Comparison of ENCODE assay signal across 12 cellular contexts in the genomic region with DNA sequence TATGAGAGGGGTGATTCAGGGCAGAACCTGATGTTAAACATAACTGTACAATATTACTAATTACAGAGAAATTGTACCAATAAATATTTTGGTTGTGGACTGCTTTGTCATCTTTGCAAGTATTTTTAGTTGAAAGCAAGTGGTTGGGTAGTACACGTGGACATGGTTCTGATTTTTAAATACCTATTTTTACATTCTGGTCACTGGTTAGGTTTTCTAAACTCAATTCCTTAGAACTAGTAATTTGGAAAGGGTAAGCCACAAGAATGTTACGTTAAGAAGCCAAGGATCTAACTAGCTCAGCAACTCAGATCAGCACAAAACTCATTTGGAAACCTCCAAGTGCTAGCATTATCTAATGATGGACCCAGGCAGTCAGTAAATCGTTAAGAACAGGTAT. TPM values are rescaled to one million over a fixed set of nuclear protein-coding genes. Genes with fewer than 3 reads are reported as not detected.
A peak's percentile ranks its signal among the peaks of the same experiment; 100 is the strongest.
DNase-seq lines count a peak whose midpoint lies in the region; ATAC-seq and TF ChIP-seq lines count a peak whose summit lies in the region.
"Had no signal": no experiment of that assay in that cellular context is flagged by ENCODE, and none has a peak within 500 bp of the region (broad histone marks: within the 10 kb centered on the region; RNA-seq: fewer than 3 reads in every experiment).

No MANE protein-coding gene starts in this region.

- H4K20me1 ChIP-seq in BLaER1 = peaks cover 16% of the 10 kb centered on the region

- H3K9ac ChIP-seq in BLaER1 = peak overlapping the region; percentile 86; the same call in 1 of the 2 replicates

- in situ Hi-C loops in gastrocnemius medialis (cut with MboI; ENCODE audit: low sequenced_read_pairs in 4 of 4) = no loop called here

- H3K9me3 Mint-ChIP-seq in nephron = peaks cover 16% of the 10 kb centered on the region

- H3K36me3 ChIP-seq in BLaER1 = peaks cover 31% of the 10 kb centered on the region
- no peaks in the 10 kb centered on the region for H3K36me3 ChIP-seq in gastrocnemius medialis

- H3K4me3 ChIP-seq in BLaER1 (peak overlapping the region; percentile 100; the same call in 1 of the 2 replicates), gastrocnemius medialis (no peak overlapping the region)

- H3K4me2 ChIP-seq in BLaER1 = peak overlapping the region; percentile 92

- H3K4me1 ChIP-seq in BLaER1 = peaks cover 32% of the 10 kb centered on the region
- peaks cover 4 to 5% of the 10 kb centered on the region in 2 donors for H3K4me1 ChIP-seq in gastrocnemius medialis

- peaks cover 41% of the 10 kb centered on the region for H3K4me1 Mint-ChIP-seq in nephron

- intact Hi-C loops in gastrocnemius medialis (cut with DNase I; ENCODE audit: low total_unique reads) = loop anchor here (5.0 kb wide), 1 partner anchor 173 kb away; no protein-coding TSS in a partner anchor

- TF ChIP-seq POLR2A in gastrocnemius medialis (IDR thresholded peaks at IDR 0.05) = no peak

- ATAC-seq in HG02610 (IDR thresholded peaks at IDR 0.05; ENCODE audit: unreplicated experiment) = peak; percentile 30
- ATAC-seq in GM21381 (IDR thresholded peaks at IDR 0.05; ENCODE audit: unreplicated experiment) = no peak
- no peak for ATAC-seq in gastrocnemius medialis
- ATAC-seq: activated CD8-positive, alpha-beta T cell treated with anti-CD3 and anti-CD28 coated beads for 36 hours had no signal

- H3K27ac ChIP-seq in BLaER1 (no peak overlapping the region), caudate nucleus (ENCODE audit: low read depth, low read length) (peak overlapping the region; percentile 44), gastrocnemius medialis (peak overlapping the region in 1 of 4 donors; percentile 2)

- H3K36me3 Mint-ChIP-seq in nephron (ENCODE audit: low read depth) = peaks cover 30% of the 10 kb centered on the region

- H3K27me3 ChIP-seq in BLaER1 = no peaks in the 10 kb centered on the region
- H3K27me3 ChIP-seq in gastrocnemius medialis = no peaks in the 10 kb centered on the region

- H3K4me3 Mint-ChIP-seq in nephron = peak overlapping the region; percentile 85 to 88 (median 86)
- H3K4me3 Mint-ChIP-seq: activated CD8-positive, alpha-beta T cell treated with anti-CD3 and anti-CD28 coated beads for 36 hours had no signal

- H3K27ac Mint-ChIP-seq in nephron = peak overlapping the region; percentile 47 to 70 (median 63)
- H3K27ac Mint-ChIP-seq: activated CD8-positive, alpha-beta T cell treated with anti-CD3 and anti-CD28 coated beads for 36 hours had no signal

- no peaks in the 10 kb centered on the region for H3K27me3 Mint-ChIP-seq in nephron (ENCODE audit: low read depth)
- H3K27me3 Mint-ChIP-seq: activated CD8-positive, alpha-beta T cell treated with anti-CD3 and anti-CD28 coated beads for 36 hours had no signal

- no peak for TF ChIP-seq CTCF in nephron (IDR thresholded peaks at IDR 0.05; ENCODE audit: unreplicated experiment in 3 of 3)
- TF ChIP-seq CTCF in GM20000 (IDR thresholded peaks at IDR 0.05; ENCODE audit: extremely low read depth, missing control alignments) = no peak
- TF ChIP-seq CTCF in gastrocnemius medialis (IDR thresholded peaks at IDR 0.05 in 4 of 5, conservative IDR thresholded peaks at IDR 0.05 in 1 of 5) = no peak

- DNase-seq in caudate nucleus (lab: John Stamatoyannopoulos, UW) = no peak
- DNase-seq in GM20000 (ENCODE audit: low spot score) = no peak
- DNase-seq in gastrocnemius medialis = no peak
- DNase-seq in AG08395 (ENCODE audit: low spot score) = no peak
- DNase-seq: activated CD8-positive, alpha-beta T cell treated with anti-CD3 and anti-CD28 coated beads for 36 hours; amniotic stem cell; NCI-H2171 treated with DMSO at 0.1 percent for 48 hours; SHP77 treated with DMSO at 0.1 percent for 48 hours had no signal

- peaks cover 45% of the 10 kb centered on the region for H3K9me3 ChIP-seq in BLaER1
- no peaks in the 10 kb centered on the region for H3K9me3 ChIP-seq in gastrocnemius medialis

RNA-seq across cellular contexts. Expression of gene EPB41L2, which starts 2.7 kb away (rescaled TPM):
- 10 to 100 TPM; 11.6 to 24.0 (median 14.6) TPM for total RNA-seq in gastrocnemius medialis
